1 cellular context compared by ENCODE assay signal in the genomic region with DNA sequence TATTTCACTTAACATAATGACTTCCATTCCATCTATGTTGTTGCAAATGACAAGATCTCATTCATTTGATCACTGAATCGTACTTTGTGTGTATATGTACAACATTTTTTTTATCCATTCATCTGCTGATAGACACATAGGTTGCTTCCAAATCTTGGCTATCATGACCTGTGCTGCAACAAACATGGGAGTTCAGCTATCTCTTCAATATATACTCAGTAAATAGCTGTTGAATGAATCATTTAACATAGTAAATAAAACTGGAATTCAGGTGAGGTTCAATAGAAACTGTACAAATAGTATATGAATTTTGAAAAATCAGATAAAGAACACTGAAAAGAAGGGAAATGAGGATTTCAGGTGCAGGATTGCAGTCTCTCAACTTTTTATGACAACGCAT.
TF ChIP-seq lines count a peak whose summit lies in the region.

No MANE protein-coding gene starts in this region.

TF ChIP-seq in K562, 482 proteins besides CTCF, POLR2A, EP300 and RAD21 (continued from another document):
- TF ChIP-seq RBM14 (IDR thresholded peaks at IDR 0.05; ENCODE audit: borderline replicate concordance, insufficient read depth, low read depth, low read length) (no peak), KLF1 (tag; IDR thresholded peaks at IDR 0.05) (no peak), CBFA2T2 (conservative IDR thresholded peaks at IDR 0.05) (no peak), CAMTA2 (CRISPR knock-in tag; conservative IDR thresholded peaks at IDR 0.05) (0 out of 2 replicates have a peak, but pooled peaks have one; percentile 45), CBX5 (IDR thresholded peaks at IDR 0.05; ENCODE audit: borderline replicate concordance, low read depth) (no peak), ZNF696 (CRISPR knock-in tag; conservative IDR thresholded peaks at IDR 0.05) (no peak)
